In the genomic region with DNA sequence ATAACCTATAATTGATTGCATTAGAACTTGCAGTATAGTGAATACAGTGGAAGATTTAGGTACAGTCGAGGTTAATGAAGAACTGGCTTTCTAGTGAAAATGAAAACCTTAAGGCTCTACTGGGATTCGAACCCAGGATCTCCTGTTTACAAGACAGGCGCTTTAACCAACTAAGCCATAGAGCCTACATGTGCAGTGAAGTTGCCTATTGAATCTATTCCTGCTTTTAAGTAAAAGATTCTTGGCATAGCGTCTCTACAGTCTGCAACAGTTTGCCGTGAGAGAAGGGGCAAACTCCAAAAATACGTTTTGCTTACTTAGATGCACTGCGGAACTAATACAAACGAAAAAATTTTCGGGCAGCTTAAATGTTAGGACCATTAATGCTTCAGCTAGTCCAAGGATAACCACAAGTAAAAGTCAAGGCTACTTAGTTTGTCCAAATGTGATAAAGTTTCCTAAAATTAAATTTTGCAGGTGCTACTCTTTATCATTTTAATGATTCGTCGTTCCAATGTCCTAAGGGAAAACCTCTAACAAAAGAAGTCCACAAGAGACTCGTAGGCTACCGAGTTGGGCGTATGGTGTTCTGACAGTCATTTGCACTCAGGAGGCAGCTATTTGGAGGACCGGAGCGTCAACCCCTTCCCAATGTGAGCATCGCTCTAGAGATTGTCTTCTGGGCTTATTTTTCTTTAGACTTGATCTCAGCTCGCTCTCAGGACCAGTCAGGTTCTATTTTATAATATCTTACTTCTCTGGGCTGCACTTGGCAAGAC, we compare ENCODE assay signal across 9 cellular contexts. TPM values are rescaled to one million over a fixed set of nuclear protein-coding genes. Genes with fewer than 3 reads are reported as not detected.
DNase-seq lines count a peak whose midpoint lies in the region; ATAC-seq and TF ChIP-seq lines count a peak whose summit lies in the region.
"Had no signal": no experiment of that assay in that cellular context is flagged by ENCODE, and none has a peak within 500 bp of the region (broad histone marks: within the 10 kb centered on the region; RNA-seq: fewer than 3 reads in every experiment).

No MANE protein-coding gene starts in this region.

- H3K4me3 ChIP-seq in iPS-18a (ENCODE audit: low read length) (peak overlapping the region; percentile 87), gastroesophageal sphincter (no peak overlapping the region)

- TF ChIP-seq EP300 in gastroesophageal sphincter (IDR thresholded peaks at IDR 0.05): no peak

- H3K36me3 Mint-ChIP-seq in activated CD8-positive, alpha-beta T cell treated with anti-CD3 and anti-CD28 coated beads, Interleukin-2, amount 10 ng/mL, durations not matched to agents 7 days and 5 days (ENCODE audit: low read depth): no peaks in the 10 kb centered on the region

- peak; percentile 58 for DNase-seq in Ammon's horn (ENCODE audit: low spot score)
- DNase-seq in GM13977 (ENCODE audit: low spot score): peak; percentile 70
- peak; percentile 70 for DNase-seq in NCI-H1694 (lab: John Stamatoyannopoulos, UW)
- DNase-seq in activated CD8-positive, alpha-beta T cell treated with anti-CD3 and anti-CD28 coated beads, Interleukin-2, amount 10 ng/mL, durations not matched to agents 7 days and 5 days: peak; percentile 46
- DNase-seq in posterior cingulate gyrus: no peak
- DNase-seq in occipital lobe (lab: John Stamatoyannopoulos, UW): no peak

- H3K9me3 ChIP-seq in iPS-18a (ENCODE audit: control insufficient read depth, low read depth, low read length): no peaks in the 10 kb centered on the region
- H3K9me3 ChIP-seq in gastroesophageal sphincter: peaks cover 0 to 4% (median 0%) of the 10 kb centered on the region in 3 donors
- H3K9me3 ChIP-seq: neutrophil had no signal

- peak overlapping the region; percentile 63 for H3K4me3 Mint-ChIP-seq in activated CD8-positive, alpha-beta T cell treated with anti-CD3 and anti-CD28 coated beads, Interleukin-2, amount 10 ng/mL, durations not matched to agents 7 days and 5 days

- no peak overlapping the region for H3K27ac ChIP-seq in iPS-18a (ENCODE audit: low read length)
- no peak overlapping the region for H3K27ac ChIP-seq in gastroesophageal sphincter
- H3K27ac ChIP-seq: neutrophil had no signal

- peaks cover 17% of the 10 kb centered on the region for H3K4me1 Mint-ChIP-seq in activated CD8-positive, alpha-beta T cell treated with anti-CD3 and anti-CD28 coated beads, Interleukin-2, amount 10 ng/mL, durations not matched to agents 7 days and 5 days (ENCODE audit: low read depth)

- CTCF ChIA-PET in activated CD8-positive, alpha-beta T cell treated with anti-CD3 and anti-CD28 coated beads, Interleukin-2, amount 10 ng/mL, durations not matched to agents 7 days and 5 days (lab: Charles Lee): no interaction called here

- POLR2A ChIA-PET in activated CD8-positive, alpha-beta T cell treated with anti-CD3 and anti-CD28 coated beads, Interleukin-2, amount 10 ng/mL, durations not matched to agents 7 days and 5 days (lab: Charles Lee): interaction anchor here (0.6 kb wide), 1 partner anchor 103 kb away, joined by 3 read pairs; no protein-coding TSS in a partner anchor

- TF ChIP-seq POLR2A in gastroesophageal sphincter (IDR thresholded peaks at IDR 0.05): no peak

- H3K9ac ChIP-seq in iPS-18a (ENCODE audit: low read length): peak overlapping the region; percentile 55

- peak; percentile 72 for ATAC-seq in activated CD8-positive, alpha-beta T cell treated with anti-CD3 and anti-CD28 coated beads, Interleukin-2, amount 10 ng/mL, durations not matched to agents 7 days and 5 days
- ATAC-seq in gastroesophageal sphincter: no peak

- H3K9me3 Mint-ChIP-seq in activated CD8-positive, alpha-beta T cell treated with anti-CD3 and anti-CD28 coated beads, Interleukin-2, amount 10 ng/mL, durations not matched to agents 7 days and 5 days (ENCODE audit: insufficient read depth): no peaks in the 10 kb centered on the region

- intact Hi-C loops in posterior cingulate gyrus (cut with DNase I): no loop called here

- H3K27me3 Mint-ChIP-seq in activated CD8-positive, alpha-beta T cell treated with anti-CD3 and anti-CD28 coated beads, Interleukin-2, amount 10 ng/mL, durations not matched to agents 7 days and 5 days (ENCODE audit: low read depth): peaks cover 57% of the 10 kb centered on the region

- 1 to 5% methylated on average over 15 to 18 of the region's 18 CpGs for WGBS in gastroesophageal sphincter (ENCODE audit: low coverage in 1 of 2), 2 donors

- TF ChIP-seq CTCF in GM13977 (IDR thresholded peaks at IDR 0.05; ENCODE audit: extremely low read depth, insufficient read depth, missing control alignments) (no peak), gastroesophageal sphincter (IDR thresholded peaks at IDR 0.05) (no peak)

- H3K27me3 ChIP-seq in iPS-18a (ENCODE audit: control insufficient read depth, insufficient read depth, low read length): no peaks in the 10 kb centered on the region
- H3K27me3 ChIP-seq in gastroesophageal sphincter: peaks cover 68% of the 10 kb centered on the region

- no peaks in the 10 kb centered on the region for H3K4me1 ChIP-seq in iPS-18a (ENCODE audit: control insufficient read depth, low read depth, low read length)
- H3K4me1 ChIP-seq in gastroesophageal sphincter: no peaks in the 10 kb centered on the region

- in situ Hi-C loops in GM13977 (cut with MboI; ENCODE audit: low pct_unique_long_range_greater_than_20kb, low sequenced_read_pairs, unreplicated experiment): no loop called here

- H3K27ac Mint-ChIP-seq in activated CD8-positive, alpha-beta T cell treated with anti-CD3 and anti-CD28 coated beads, Interleukin-2, amount 10 ng/mL, durations not matched to agents 7 days and 5 days: no peak overlapping the region

- H3K36me3 ChIP-seq in iPS-18a (ENCODE audit: control insufficient read depth, low read depth, low read length): no peaks in the 10 kb centered on the region
- H3K36me3 ChIP-seq in gastroesophageal sphincter: no peaks in the 10 kb centered on the region
- H3K36me3 ChIP-seq: neutrophil had no signal

RNA-seq across cellular contexts. Expression of gene ZSCAN23, which starts 31.3 kb away (rescaled TPM):
- total RNA-seq in activated CD8-positive, alpha-beta T cell treated with anti-CD3 and anti-CD28 coated beads, Interleukin-2, amount 10 ng/mL, durations not matched to agents 7 days and 5 days: under 1 TPM; 0.79 to 0.83 TPM
- 16.2 TPM for total RNA-seq in occipital lobe
- total RNA-seq in gastroesophageal sphincter: 1 to 10 TPM; 2.6 to 8.1 (median 2.8) TPM

RNA-seq across cellular contexts. Expression of gene GPX6, which starts 41.0 kb away (rescaled TPM):
- not detected for total RNA-seq in activated CD8-positive, alpha-beta T cell treated with anti-CD3 and anti-CD28 coated beads, Interleukin-2, amount 10 ng/mL, durations not matched to agents 7 days and 5 days
- total RNA-seq in occipital lobe (not detected), gastroesophageal sphincter (not detected)

RNA-seq across cellular contexts. Expression of gene GPX5, which starts 51.1 kb away (rescaled TPM):
- not detected for total RNA-seq in activated CD8-positive, alpha-beta T cell treated with anti-CD3 and anti-CD28 coated beads, Interleukin-2, amount 10 ng/mL, durations not matched to agents 7 days and 5 days
- not detected for total RNA-seq in occipital lobe
- total RNA-seq in gastroesophageal sphincter: not detected

Comparison
In these comparisons a context has a peak if more than half of its experiments do, and no peak if none do; other contexts are left out.
1. DNase-seq: peak in Ammon's horn (single experiment), GM13977 (single experiment), NCI-H1694 (single experiment) and activated CD8-positive, alpha-beta T cell treated with anti-CD3 and anti-CD28 coated beads, Interleukin-2, amount 10 ng/mL, durations not matched to agents 7 days and 5 days (single experiment); none in posterior cingulate gyrus (0 of 10) and occipital lobe (single experiment).